Comparison of ENCODE assay signal across 1 cellular context in genomic region chr19:14248578-14249011, GRCh38.
TF ChIP-seq lines count a peak whose summit lies in the region.

No MANE protein-coding gene starts in this region.

TF ChIP-seq in K562, 482 proteins besides CTCF, POLR2A, EP300 and RAD21 (continued from another document):
- no peak for TF ChIP-seq ZNF655 (CRISPR knock-in tag; IDR thresholded peaks at IDR 0.05)
- TF ChIP-seq POLR2G (IDR thresholded peaks at IDR 0.05; ENCODE audit: low read depth, low read length) = 0 out of 2 replicates have a peak, but pooled peaks have one; percentile 16
